In genomic region chr13:20173121-20173746, GRCh38 we compare ENCODE assay signal across 22 cellular contexts. TPM values are rescaled to one million over a fixed set of nuclear protein-coding genes. Genes with fewer than 3 reads are reported as not detected.
DNase-seq lines count a peak whose midpoint lies in the region; ATAC-seq and TF ChIP-seq lines count a peak whose summit lies in the region.
"Had no signal": no experiment of that assay in that cellular context is flagged by ENCODE, and none has a peak within 500 bp of the region (broad histone marks: within the 10 kb centered on the region; RNA-seq: fewer than 3 reads in every experiment).

No MANE protein-coding gene starts in this region.

- no peak overlapping the region for H3K4me3 Mint-ChIP-seq in activated naive CD4-positive, alpha-beta T cell treated with anti-CD3 and anti-CD28 coated beads for 36 hours

- peak overlapping the region; percentile 74 for H3K27ac ChIP-seq in C4-2B
- H3K27ac ChIP-seq in OCI-LY3 (ENCODE audit: low read length): no peak overlapping the region
- peak overlapping the region; percentile 39 for H3K27ac ChIP-seq in foreskin keratinocyte
- no peak overlapping the region for H3K27ac ChIP-seq in RWPE1
- H3K27ac ChIP-seq: KMS-11, SJSA1 had no signal

- CTCF ChIA-PET in activated naive CD4-positive, alpha-beta T cell treated with anti-CD3 and anti-CD28 coated beads for 36 hours (lab: Charles Lee): interaction anchor here (0.9 to 1.1 kb wide), 2 partner anchors 9 to 24 kb away, joined by 3 to 4 read pairs; no protein-coding TSS in a partner anchor
- CTCF ChIA-PET in RWPE1 (lab: Yijun Ruan, JAX): interaction anchor here (0.7 kb wide), 2 partner anchors 32 to 101 kb away, joined by 3 read pairs; no protein-coding TSS in a partner anchor

- H3K27ac Mint-ChIP-seq in activated naive CD4-positive, alpha-beta T cell treated with anti-CD3 and anti-CD28 coated beads for 36 hours: no peak overlapping the region

- no peaks in the 10 kb centered on the region for H3K36me3 Mint-ChIP-seq in activated naive CD4-positive, alpha-beta T cell treated with anti-CD3 and anti-CD28 coated beads for 36 hours (ENCODE audit: low read depth)

- H3K27me3 ChIP-seq in OCI-LY3 (ENCODE audit: low read depth, low read length): no peaks in the 10 kb centered on the region
- peaks cover 17% of the 10 kb centered on the region for H3K27me3 ChIP-seq in foreskin keratinocyte
- H3K27me3 ChIP-seq: SJSA1 had no signal

- H3K4me1 ChIP-seq in OCI-LY3 (ENCODE audit: low read length) (peaks cover 28% of the 10 kb centered on the region), foreskin keratinocyte (peaks cover 7% of the 10 kb centered on the region)

- ATAC-seq in foreskin keratinocyte: no peak

- no peaks in the 10 kb centered on the region for H3K9me3 Mint-ChIP-seq in activated naive CD4-positive, alpha-beta T cell treated with anti-CD3 and anti-CD28 coated beads for 36 hours

- H2AFZ ChIP-seq in OCI-LY3 (ENCODE audit: low read depth, low read length): no peak overlapping the region; the same call in 1 of the 2 replicates

- peaks cover 66% of the 10 kb centered on the region for H3K27me3 Mint-ChIP-seq in activated naive CD4-positive, alpha-beta T cell treated with anti-CD3 and anti-CD28 coated beads for 36 hours (ENCODE audit: low read depth)

- POLR2A ChIA-PET in RWPE1 (lab: Yijun Ruan, JAX; ENCODE audit: low non-redundant PET): no interaction called here

- intact Hi-C loops in activated naive CD4-positive, alpha-beta T cell treated with anti-CD3 and anti-CD28 coated beads for 36 hours (cut with micrococcal nuclease): no loop called here

- no peaks in the 10 kb centered on the region for H3K36me3 ChIP-seq in OCI-LY3 (replicated peaks; ENCODE audit: low read depth, low read length)
- H3K36me3 ChIP-seq: SJSA1 had no signal

- H3K4me1 Mint-ChIP-seq in activated naive CD4-positive, alpha-beta T cell treated with anti-CD3 and anti-CD28 coated beads for 36 hours (ENCODE audit: low read depth): peaks cover 21% of the 10 kb centered on the region

- no peaks in the 10 kb centered on the region for H4K20me1 ChIP-seq in OCI-LY3 (ENCODE audit: insufficient read depth, low read length)

- peak; percentile 37 to 55 for DNase-seq in activated CD4-positive, alpha-beta T cell treated with anti-CD3 and anti-CD28 coated beads, Interleukin-2, amount 50 U/mL, for 48 hours
- DNase-seq in activated CD4-positive, alpha-beta T cell treated with anti-CD3 and anti-CD28 coated beads, Interleukin-2, amount 50 U/mL, for 1 hour: no peak
- DNase-seq in foreskin keratinocyte: no peak
- DNase-seq in NCI-H2029 (lab: John Stamatoyannopoulos, UW): no peak
- DNase-seq in activated naive CD4-positive, alpha-beta T cell treated with anti-CD3 and anti-CD28 coated beads for 36 hours: no peak
- DNase-seq in RWPE1 (ENCODE audit: low spot score): no peak
- DNase-seq: COR-L47; GF-D8; NCI-H1105 treated with DMSO at 0.1 percent for 48 hours; NCI-H187 treated with DMSO at 0.1 percent for 48 hours; NCI-H2171; NCI-H446; NCI-H69; NK-92 treated with Interleukin-12 subunit alpha and Interleukin-12 subunit beta, amount 100 ng/mL, for 24 hours had no signal

- no peaks in the 10 kb centered on the region for H3K9me3 ChIP-seq in OCI-LY3 (ENCODE audit: insufficient read depth, low read length)
- H3K9me3 ChIP-seq: SJSA1 had no signal

- no peak overlapping the region for H3K4me3 ChIP-seq in OCI-LY3 (ENCODE audit: low read length)
- H3K4me3 ChIP-seq: SJSA1 had no signal

- peak overlapping the region; percentile 11; the same call in 1 of the 2 replicates for H3K4me2 ChIP-seq in OCI-LY3 (ENCODE audit: low read length)
- H3K4me2 ChIP-seq: KMS-11 had no signal

- H3K9ac ChIP-seq in OCI-LY3 (ENCODE audit: low read length): no peak overlapping the region
- H3K9ac ChIP-seq: KMS-11 had no signal

- no peak for TF ChIP-seq CTCF in C4-2B (conservative IDR thresholded peaks at IDR 0.05)
- TF ChIP-seq CTCF in OCI-LY3 (IDR thresholded peaks at IDR 0.05; ENCODE audit: low read depth, low read length): no peak
- TF ChIP-seq CTCF in foreskin keratinocyte (conservative IDR thresholded peaks at IDR 0.05): no peak
- no peak for TF ChIP-seq CTCF in RWPE1 (conservative IDR thresholded peaks at IDR 0.05; ENCODE audit: low read depth)

- no peaks in the 10 kb centered on the region for H3K79me2 ChIP-seq in OCI-LY3 (ENCODE audit: low read length)

RNA-seq across cellular contexts. Expression of gene GJA3, which starts 12.4 kb away (rescaled TPM):
- 0.07 and 0.11 TPM in 2 replicates for total RNA-seq in foreskin keratinocyte
- 0.01 and 0.03 TPM in 2 replicates for polyA plus RNA-seq in foreskin keratinocyte
- under 1 TPM; 0.05 to 0.10 TPM for total RNA-seq in activated naive CD4-positive, alpha-beta T cell treated with anti-CD3 and anti-CD28 coated beads for 36 hours
- total RNA-seq: SJSA1 had no signal

RNA-seq across cellular contexts. Expression of gene GJB2, which starts 19.5 kb away (rescaled TPM):
- 229 and 393 TPM in 2 replicates for total RNA-seq in foreskin keratinocyte
- polyA plus RNA-seq in foreskin keratinocyte: 203 and 308 TPM in 2 replicates
- under 1 TPM; 0.72 to 0.89 TPM for total RNA-seq in activated naive CD4-positive, alpha-beta T cell treated with anti-CD3 and anti-CD28 coated beads for 36 hours
- total RNA-seq: SJSA1 had no signal
- polyA plus RNA-seq: BJ had no signal

RNA-seq across cellular contexts. Expression of gene GJB6, which starts 58.9 kb away (rescaled TPM):
- total RNA-seq in foreskin keratinocyte: 8.7 and 19.0 TPM in 2 replicates
- polyA plus RNA-seq in foreskin keratinocyte: 6.2 and 12.4 TPM in 2 replicates
- under 1 TPM; 0.30 to 0.50 TPM for total RNA-seq in activated naive CD4-positive, alpha-beta T cell treated with anti-CD3 and anti-CD28 coated beads for 36 hours
- total RNA-seq: A172, Daoy, H1, SJSA1 had no signal
- polyA plus RNA-seq: BJ, H1 had no signal

Comparison
In these comparisons a context has a peak if more than half of its experiments do, and no peak if none do; other contexts are left out.
1. DNase-seq: peak in activated CD4-positive, alpha-beta T cell treated with anti-CD3 and anti-CD28 coated beads, Interleukin-2, amount 50 U/mL, for 48 hours (2 of 2); none in activated CD4-positive, alpha-beta T cell treated with anti-CD3 and anti-CD28 coated beads, Interleukin-2, amount 50 U/mL, for 1 hour (single experiment), foreskin keratinocyte (0 of 2), NCI-H2029 (single experiment), activated naive CD4-positive, alpha-beta T cell treated with anti-CD3 and anti-CD28 coated beads for 36 hours (single experiment) and RWPE1 (single experiment).
2. H3K27ac ChIP-seq: peak in C4-2B (single experiment) and foreskin keratinocyte (single experiment); none in OCI-LY3 (single experiment) and RWPE1 (single experiment).
3. RNA of gene GJB2, which starts 19.5 kb away (total RNA-seq): 229 to 393 TPM in foreskin keratinocyte; 0.72 to 0.89 TPM in activated naive CD4-positive, alpha-beta T cell treated with anti-CD3 and anti-CD28 coated beads for 36 hours; every median in the first group is over 100 times any median in the second.